Comparison of ENCODE assay signal across 24 cellular contexts in the genomic region with DNA sequence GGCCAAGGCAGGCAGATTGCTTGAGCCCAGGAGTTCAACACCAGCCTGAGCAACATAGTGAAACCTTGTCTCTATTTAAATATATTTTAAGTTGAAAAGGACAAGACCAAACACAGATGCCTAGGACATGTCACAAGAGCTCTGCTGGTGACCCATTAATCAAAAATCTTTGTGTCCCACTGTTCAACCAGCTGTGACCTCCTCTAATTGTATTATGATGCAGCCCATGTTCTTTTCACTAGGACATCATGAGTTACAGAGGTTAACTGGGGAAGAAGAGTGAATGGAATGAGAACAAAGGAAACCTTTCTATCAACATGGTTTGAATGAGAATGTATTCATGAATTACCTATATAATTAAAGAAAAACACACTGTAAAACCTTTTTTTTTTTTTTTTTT. TPM values are rescaled to one million over a fixed set of nuclear protein-coding genes. Genes with fewer than 3 reads are reported as not detected.
DNase-seq lines count a peak whose midpoint lies in the region; ATAC-seq, FAIRE-seq and TF ChIP-seq lines count a peak whose summit lies in the region.
"Had no signal": no experiment of that assay in that cellular context is flagged by ENCODE, and none has a peak within 500 bp of the region (broad histone marks: within the 10 kb centered on the region; RNA-seq: fewer than 3 reads in every experiment).

No MANE protein-coding gene starts in this region.

- peaks cover 18% of the 10 kb centered on the region for H3F3A ChIP-seq in GM23338 (replicated peaks; ENCODE audit: low read depth)

- TF ChIP-seq CTCF in GM23338 (conservative IDR thresholded peaks at IDR 0.05; ENCODE audit: low read depth in 2 of 2): no peak

- H3K4me1 ChIP-seq in GM23338 (ENCODE audit: insufficient read depth) (no peaks in the 10 kb centered on the region), HUES48 (ENCODE audit: control insufficient read depth, insufficient read depth, low read length) (peaks cover 3% of the 10 kb centered on the region; the same call in 1 of the 2 replicates)

- H3K36me3 Mint-ChIP-seq in GM23338 (ENCODE audit: low read depth): peaks cover 28% of the 10 kb centered on the region; the same call in 2 of the 3 replicates
- H3K36me3 Mint-ChIP-seq: IgD-negative memory B cell had no signal

- H3K9ac ChIP-seq in HUES48 (ENCODE audit: low read depth, low read length): no peak overlapping the region

- no peak overlapping the region for H3K4me2 ChIP-seq in GM23338

- H3K27ac Mint-ChIP-seq in GM23338: no peak overlapping the region
- H3K27ac Mint-ChIP-seq: CD4-positive, CD25-positive, alpha-beta regulatory T cell; H9 had no signal

- H3K36me3 ChIP-seq in GM23338 (ENCODE audit: insufficient read depth) (peaks cover 9% of the 10 kb centered on the region), HUES48 (ENCODE audit: control insufficient read depth, insufficient read depth, low read length) (peaks cover 64% of the 10 kb centered on the region)

- H3K27ac ChIP-seq in GM23338 (ENCODE audit: low read depth) (no peak overlapping the region), HUES48 (ENCODE audit: low read depth, low read length) (peak overlapping the region; percentile 79)

- ATAC-seq in GM23338 (peak; percentile 48), HG03469 (IDR thresholded peaks at IDR 0.05; ENCODE audit: unreplicated experiment) (no peak), HG02642 (IDR thresholded peaks at IDR 0.05; ENCODE audit: poor library complexity, unreplicated experiment) (no peak)
- ATAC-seq: HepG2 had no signal

- DNase-seq in GM23338 (ENCODE audit: low spot score) (no peak), NCI-H146 (lab: John Stamatoyannopoulos, UW) (peak; percentile 68), RCC 7860 (ENCODE audit: low spot score) (no peak)
- DNase-seq: ACHN; BE2C; C1 segment of cervical spinal cord; CD4-positive, CD25-positive, alpha-beta regulatory T cell; DMS153; DMS79; GDM1; GOT3; H9; Karpas-422; KBM-7 had no signal

- no peaks in the 10 kb centered on the region for H3K4me1 Mint-ChIP-seq in GM23338
- H3K4me1 Mint-ChIP-seq: H9 had no signal

- H3K4me3 Mint-ChIP-seq in GM23338: no peak overlapping the region
- H3K4me3 Mint-ChIP-seq: H9 had no signal

- peaks cover 91% of the 10 kb centered on the region for H3K79me2 ChIP-seq in GM23338 (replicated peaks; ENCODE audit: insufficient read depth)

- H3K4me3 ChIP-seq in GM23338 (no peak overlapping the region), HUES48 (ENCODE audit: low read depth, low read length) (no peak overlapping the region)

- no peak for FAIRE-seq in RCC 7860 (lab: Jason Lieb, UNC)
- FAIRE-seq: A204.1, GM12892, GM18507, HepG2 had no signal

- H4K20me1 ChIP-seq in GM23338 (replicated peaks; ENCODE audit: insufficient read depth): peaks cover 68% of the 10 kb centered on the region

- no peaks in the 10 kb centered on the region for H3K9me3 Mint-ChIP-seq in GM23338
- H3K9me3 Mint-ChIP-seq: H9, IgD-negative memory B cell had no signal

- H3K27me3 Mint-ChIP-seq in GM23338 (ENCODE audit: insufficient read depth, low read depth, poor library complexity): no peaks in the 10 kb centered on the region
- H3K27me3 Mint-ChIP-seq: CD4-positive, CD25-positive, alpha-beta regulatory T cell; IgD-negative memory B cell had no signal

- H2AFZ ChIP-seq in GM23338: no peak overlapping the region

- no peaks in the 10 kb centered on the region for H3K27me3 ChIP-seq in GM23338 (ENCODE audit: insufficient read depth)
- H3K27me3 ChIP-seq in HUES48 (ENCODE audit: control insufficient read depth, insufficient read depth, low read length): no peaks in the 10 kb centered on the region
- H3K27me3 ChIP-seq: BE2C had no signal

- H3K9me3 ChIP-seq in HUES48 (ENCODE audit: control insufficient read depth, insufficient read depth, low read length): no peaks in the 10 kb centered on the region
- H3K9me3 ChIP-seq: BE2C had no signal

- H3K9me2 ChIP-seq in GM23338 (ENCODE audit: insufficient read depth): no peaks in the 10 kb centered on the region

TF ChIP-seq in GM23338, 12 proteins besides CTCF, POLR2A, EP300 and RAD21 (continues in another document):
- TF ChIP-seq, protein P1, sequence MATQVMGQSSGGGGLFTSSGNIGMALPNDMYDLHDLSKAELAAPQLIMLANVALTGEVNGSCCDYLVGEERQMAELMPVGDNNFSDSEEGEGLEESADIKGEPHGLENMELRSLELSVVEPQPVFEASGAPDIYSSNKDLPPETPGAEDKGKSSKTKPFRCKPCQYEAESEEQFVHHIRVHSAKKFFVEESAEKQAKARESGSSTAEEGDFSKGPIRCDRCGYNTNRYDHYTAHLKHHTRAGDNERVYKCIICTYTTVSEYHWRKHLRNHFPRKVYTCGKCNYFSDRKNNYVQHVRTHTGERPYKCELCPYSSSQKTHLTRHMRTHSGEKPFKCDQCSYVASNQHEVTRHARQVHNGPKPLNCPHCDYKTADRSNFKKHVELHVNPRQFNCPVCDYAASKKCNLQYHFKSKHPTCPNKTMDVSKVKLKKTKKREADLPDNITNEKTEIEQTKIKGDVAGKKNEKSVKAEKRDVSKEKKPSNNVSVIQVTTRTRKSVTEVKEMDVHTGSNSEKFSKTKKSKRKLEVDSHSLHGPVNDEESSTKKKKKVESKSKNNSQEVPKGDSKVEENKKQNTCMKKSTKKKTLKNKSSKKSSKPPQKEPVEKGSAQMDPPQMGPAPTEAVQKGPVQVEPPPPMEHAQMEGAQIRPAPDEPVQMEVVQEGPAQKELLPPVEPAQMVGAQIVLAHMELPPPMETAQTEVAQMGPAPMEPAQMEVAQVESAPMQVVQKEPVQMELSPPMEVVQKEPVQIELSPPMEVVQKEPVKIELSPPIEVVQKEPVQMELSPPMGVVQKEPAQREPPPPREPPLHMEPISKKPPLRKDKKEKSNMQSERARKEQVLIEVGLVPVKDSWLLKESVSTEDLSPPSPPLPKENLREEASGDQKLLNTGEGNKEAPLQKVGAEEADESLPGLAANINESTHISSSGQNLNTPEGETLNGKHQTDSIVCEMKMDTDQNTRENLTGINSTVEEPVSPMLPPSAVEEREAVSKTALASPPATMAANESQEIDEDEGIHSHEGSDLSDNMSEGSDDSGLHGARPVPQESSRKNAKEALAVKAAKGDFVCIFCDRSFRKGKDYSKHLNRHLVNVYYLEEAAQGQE (IDR thresholded peaks at IDR 0.05; ENCODE audit: unreplicated experiment): no peak
- TF ChIP-seq ZNF331 (CRISPR knock-in tag; IDR thresholded peaks at IDR 0.05; ENCODE audit: low read depth): no peak
- TF ChIP-seq CREB1 (CRISPR knock-in tag; IDR thresholded peaks at IDR 0.05; ENCODE audit: low read depth): no peak
- no peak for TF ChIP-seq NANOG (IDR thresholded peaks at IDR 0.05; ENCODE audit: borderline replicate concordance)
- no peak for TF ChIP-seq STAT1 (IDR thresholded peaks at IDR 0.05; ENCODE audit: unreplicated experiment)
- no peak for TF ChIP-seq ZNF114 (CRISPR knock-in tag; IDR thresholded peaks at IDR 0.05)

RNA-seq across cellular contexts. Expression of a gene that starts 7.0 kb away (rescaled TPM):
- 196 and 203 TPM in 2 replicates for total RNA-seq in GM23338 (2014; rRNA removed; shearing (Covaris generic))
- 52.5 and 61.6 TPM in 2 replicates for polyA plus RNA-seq in GM23338 (2016; fragmentation: Nextera tagmentation; extraction: Ambion mirVana)

RNA-seq across cellular contexts. Expression of a gene that starts 23.1 kb away (rescaled TPM):
- 4.0 and 5.1 TPM in 2 replicates for total RNA-seq in GM23338 (2014; rRNA removed; shearing (Covaris generic))
- polyA plus RNA-seq in GM23338 (2016; fragmentation: Nextera tagmentation; extraction: Ambion mirVana): 0.15 and 0.73 TPM in 2 replicates
- total RNA-seq: CD4-positive, CD25-positive, alpha-beta regulatory T cell had no signal
- polyA plus RNA-seq: CD4-positive, CD25-positive, alpha-beta regulatory T cell had no signal

RNA-seq across cellular contexts. Expression of a gene that starts 44.6 kb away (rescaled TPM):
- total RNA-seq in GM23338 (2014; rRNA removed; shearing (Covaris generic)): not detected in 2 replicates
- not detected in 2 replicates for polyA plus RNA-seq in GM23338 (2016; fragmentation: Nextera tagmentation; extraction: Ambion mirVana)
- total RNA-seq: CD4-positive, CD25-positive, alpha-beta regulatory T cell; Daoy; H9; HepG2; HT-29 had no signal
- polyA plus RNA-seq: CD4-positive, CD25-positive, alpha-beta regulatory T cell; HepG2; IgD-negative memory B cell had no signal

RNA-seq across cellular contexts. Expression of a gene that starts 55.3 kb away (rescaled TPM):
- 27.1 and 28.4 TPM in 2 replicates for total RNA-seq in GM23338 (2014; rRNA removed; shearing (Covaris generic))
- 13.5 and 14.1 TPM in 2 replicates for polyA plus RNA-seq in GM23338 (2016; fragmentation: Nextera tagmentation; extraction: Ambion mirVana)
- polyA plus RNA-seq: IgD-negative memory B cell had no signal
